In genomic region chr6:143059616-143060353, GRCh38 we compare ENCODE assay signal across 8 cellular contexts. TPM values are rescaled to one million over a fixed set of nuclear protein-coding genes. Genes with fewer than 3 reads are reported as not detected.
DNase-seq lines count a peak whose midpoint lies in the region; ATAC-seq, FAIRE-seq and TF ChIP-seq lines count a peak whose summit lies in the region.

No MANE protein-coding gene starts in this region.

- POLR2A ChIA-PET in K562 (lab: Yijun Ruan, JAX), result interaction anchor here (0.6 to 2.3 kb wide), 7 partner anchors 9 to 363 kb away, joined by 3 to 6 read pairs (median 3); no protein-coding TSS in a partner anchor

- FAIRE-seq in K562 (lab: Jason Lieb, UNC), result no peak

- ATAC-seq in GM21447 (IDR thresholded peaks at IDR 0.05; ENCODE audit: unreplicated experiment), result peak; percentile 35
- 0 out of 3 replicates have a peak, but pooled peaks have one; percentile 1 for ATAC-seq in K562
- no peak for ATAC-seq in HG02973 (IDR thresholded peaks at IDR 0.05; ENCODE audit: unreplicated experiment)
- no peak for ATAC-seq in HG02884 (IDR thresholded peaks at IDR 0.05; ENCODE audit: unreplicated experiment)

- H3K4me3 ChIP-seq in BE2C (ENCODE audit: low read depth, low read length) (peak overlapping the region; percentile 64), K562 (peak overlapping the region; percentile 59), spleen (peak overlapping the region; percentile 58 to 82 (median 73))

- H3K9ac ChIP-seq in K562 (ENCODE audit: insufficient read depth in 1 of 2, low read depth in 2 of 2, low read length in 2 of 2), result peak overlapping the region; percentile 74 to 95

- H3K27ac ChIP-seq in K562 (ENCODE audit: extremely low read depth, low read depth, low read length), result peak overlapping the region; percentile 92
- peak overlapping the region; percentile 74 to 95 (median 94) for H3K27ac ChIP-seq in spleen

- WGBS in K562 (ENCODE audit: insufficient coverage, low coverage, missing lambda C conversion rate), result 4% methylated on average over 8 of the region's 8 CpGs
- WGBS in spleen, 5 donors, result 1 to 5% (median 2%) methylated on average over 8 of the region's 8 CpGs

- H3K27me3 ChIP-seq in BE2C (no peaks in the 10 kb centered on the region), K562 (ENCODE audit: control insufficient read depth in 2 of 2, insufficient read depth in 2 of 2, low read length in 2 of 2) (no peaks in the 10 kb centered on the region), spleen (replicated peaks in 1 of 7) (no peaks in the 10 kb centered on the region)

- H3K36me3 ChIP-seq in BE2C, result no peaks in the 10 kb centered on the region
- no peaks in the 10 kb centered on the region for H3K36me3 ChIP-seq in K562 (ENCODE audit: control insufficient read depth, insufficient read depth, low read length)
- no peaks in the 10 kb centered on the region for H3K36me3 ChIP-seq in spleen

- TF ChIP-seq POLR2A in K562 (conservative IDR thresholded peaks at IDR 0.05) (no peak), spleen (IDR thresholded peaks at IDR 0.05) (no peak)

- in situ Hi-C loops in K562 (cut with MboI), result no loop called here

- intact Hi-C loops in K562 (cut with micrococcal nuclease), result loop anchor here (1.0 to 5.0 kb wide), 3 partner anchors 105 to 220 kb away; no protein-coding TSS in a partner anchor
- intact Hi-C loops in spleen (cut with DNase I; ENCODE audit: low total_unique reads), result no loop called here

- TF ChIP-seq CTCF in BE2C (IDR thresholded peaks at IDR 0.05; ENCODE audit: low read depth, low read length) (no peak), K562 (IDR thresholded peaks at IDR 0.05 in 2 of 3, conservative IDR thresholded peaks at IDR 0.05 in 1 of 3; ENCODE audit: insufficient read depth in 2 of 3, low read depth in 1 of 3, low read length in 3 of 3) (0 out of 6 replicates have a peak, but pooled peaks of 1 of the 3 experiments have one; percentile 0), spleen (IDR thresholded peaks at IDR 0.05 in 8 of 11, conservative IDR thresholded peaks at IDR 0.05 in 3 of 11) (no peak)

- H3K9me3 ChIP-seq in BE2C, result no peaks in the 10 kb centered on the region
- H3K9me3 ChIP-seq in K562 (replicated peaks; ENCODE audit: control insufficient read depth, insufficient read depth, low read depth, low read length), result no peaks in the 10 kb centered on the region
- no peaks in the 10 kb centered on the region for H3K9me3 ChIP-seq in spleen

- peaks cover 37% of the 10 kb centered on the region for H3K79me2 ChIP-seq in K562 (ENCODE audit: control insufficient read depth, insufficient read depth, low read length)

- H3K4me1 ChIP-seq in BE2C, result no peaks in the 10 kb centered on the region
- peaks cover 9 to 31% of the 10 kb centered on the region in 2 experiments; a peak in 4 of 5 replicates for H3K4me1 ChIP-seq in K562 (replicated peaks in 1 of 2; ENCODE audit: control insufficient read depth in 2 of 2, insufficient read depth in 2 of 2, low read length in 2 of 2)
- peaks cover 0 to 26% (median 21%) of the 10 kb centered on the region in 6 donors for H3K4me1 ChIP-seq in spleen

- CTCF ChIA-PET in K562 (lab: Yijun Ruan, JAX; ENCODE audit: low intra/inter-chr PET ratio), result no interaction called here

- no peak for TF ChIP-seq RAD21 in K562 (CRISPR knock-in tag; conservative IDR thresholded peaks at IDR 0.05 in 1 of 2, IDR thresholded peaks at IDR 0.05 in 1 of 2)

- no peaks in the 10 kb centered on the region for H4K20me1 ChIP-seq in K562 (replicated peaks; ENCODE audit: control insufficient read depth, insufficient read depth, low read length)

- H3K9me1 ChIP-seq in K562 (ENCODE audit: control insufficient read depth, insufficient read depth, low read length), result no peaks in the 10 kb centered on the region

- DNase-seq in BE2C (no peak), NOMO-1 treated with DMSO at 0.1 percent for 48 hours (lab: John Stamatoyannopoulos, UW; ENCODE audit: unreplicated experiment) (peak; percentile 20), K562 (ENCODE audit: extremely low read depth in 1 of 4, low spot score in 3 of 4) (peak in 1 of 4 experiments; percentile 16), iris pigment epithelial cell (ENCODE audit: low read depth) (peak; percentile 90), spleen (no peak)

- H2AFZ ChIP-seq in K562 (ENCODE audit: low read depth, low read length), result peak overlapping the region; percentile 92

- TSS peak; percentile 77 for BruUV-seq in K562 (replicated peaks; lab: Mats Ljungman, UMichigan)

- peak overlapping the region; percentile 86 for H3K4me2 ChIP-seq in K562 (ENCODE audit: insufficient read depth, low read length)

- no peak for TF ChIP-seq EP300 in K562 (IDR thresholded peaks at IDR 0.05; ENCODE audit: low read length)

TF ChIP-seq in K562, 482 proteins besides CTCF, POLR2A, EP300 and RAD21 (continues in another document):
- TF ChIP-seq NFE2 (IDR thresholded peaks at IDR 0.05; ENCODE audit: low read depth), result peak; percentile 6; the same call in 1 of the 2 replicates
- TF ChIP-seq MAFG (tag; conservative IDR thresholded peaks at IDR 0.05), result 0 out of 2 replicates have a peak, but pooled peaks have one; percentile 19
- peak; percentile 51 for TF ChIP-seq ZNF316 (IDR thresholded peaks at IDR 0.05)
- TF ChIP-seq POLR2B (IDR thresholded peaks at IDR 0.05; ENCODE audit: low read depth, partially characterized antibody), result peak; percentile 20
- 0 out of 2 replicates have a peak, but pooled peaks have one; percentile 10 for TF ChIP-seq ZNF592 (IDR thresholded peaks at IDR 0.05)
- peak in 1 of 2 experiments; percentile 54; a peak in 1 of 4 replicates for TF ChIP-seq FOXA3 (CRISPR knock-in tag; conservative IDR thresholded peaks at IDR 0.05 in 1 of 2, IDR thresholded peaks at IDR 0.05 in 1 of 2)
- no peak for TF ChIP-seq RB1 (IDR thresholded peaks at IDR 0.05; ENCODE audit: low read depth)
- TF ChIP-seq KLF13 (tag; IDR thresholded peaks at IDR 0.05; ENCODE audit: borderline replicate concordance, low read depth), result 0 out of 2 replicates have a peak, but pooled peaks have one; percentile 19

RNA-seq across cellular contexts. Expression of gene AIG1, which starts 0.9 kb away (rescaled TPM):
- polyA plus RNA-seq in BE2C (2012; ENCODE audit: insufficient read depth, insufficient read length, low read depth), result 8.8 TPM
- 161 and 345 TPM in 2 replicates for total RNA-seq in K562 (2011; cell fraction: chromatin; rRNA removed; ENCODE audit: low replicate concordance)
- 110 and 115 TPM in 2 replicates for total RNA-seq in K562 (2011; cell fraction: nucleolus; rRNA removed)
- 203 and 359 TPM in 2 replicates for total RNA-seq in K562 (2011; cell fraction: nucleoplasm; rRNA removed)
- total RNA-seq in K562 (2014; rRNA removed) (74.8 and 75.7 TPM in 2 replicates), K562 (2014; rRNA removed; fragmentation: Illumina TruSeq; extraction: Trizol) (116 and 118 TPM in 2 replicates), K562 (2015; rRNA removed; fragmentation: Illumina TruSeq; extraction: Trizol) (127 and 134 TPM in 2 replicates), K562 (2021) (85.2 and 89.8 TPM in 2 replicates), spleen (10 to 100 TPM; 22.1 to 38.0 (median 34.0) TPM)
- polyA plus RNA-seq in K562 (2011; rRNA removed) (279 and 333 TPM in 2 replicates), K562 (2014; fragmentation: Illumina TruSeq; extraction: Trizol) (95.2 and 110 TPM in 2 replicates), K562 (2014; fragmentation: Nextera tagmentation; extraction: Ambion mirVana) (100 to 1,000 TPM; 129 to 169 TPM), K562 (2014; rRNA removed) (127 and 157 TPM in 2 replicates), spleen (10 to 100 TPM; 14.3 to 15.3 (median 15.2) TPM)
- 118 and 187 TPM in 2 replicates for polyA plus RNA-seq in K562 (2011; cell fraction: cytosol; rRNA removed)
- polyA plus RNA-seq in K562 (2011; cell fraction: nucleus; rRNA removed), result 379 TPM in 2 replicates
- polyA plus RNA-seq in K562 (2012), result 94.1 and 189 TPM in 2 replicates
- polyA minus RNA-seq in K562 (2011; rRNA and poly(A)+ RNA removed), result 131 and 152 TPM in 2 replicates
- polyA minus RNA-seq in K562 (2011; cell fraction: cytosol; rRNA and poly(A)+ RNA removed), result 54.3 and 60.9 TPM in 2 replicates
- polyA minus RNA-seq in K562 (2011; cell fraction: nucleus; rRNA and poly(A)+ RNA removed), result 204 and 231 TPM in 2 replicates

Comparison
In these comparisons a context has a peak if more than half of its experiments do, and no peak if none do; other contexts are left out.
1. DNase-seq: peak in NOMO-1 treated with DMSO at 0.1 percent for 48 hours (single experiment) and iris pigment epithelial cell (single experiment); none in BE2C (single experiment) and spleen (single experiment).
2. ATAC-seq: peak in GM21447 (single experiment) and K562 (single experiment); none in HG02973 (single experiment) and HG02884 (single experiment).
3. Peak in every context shown above with its lines, with median percentiles within 50 percentile points of each other: H3K4me3 ChIP-seq.